ENCODE assay signal across 27 cellular contexts in genomic region chr2:10436711-10437110, GRCh38.
"Had no signal": no experiment of that assay in that cellular context is flagged by ENCODE, and none has a peak within 500 bp of the region (broad histone marks: within the 10 kb centered on the region; RNA-seq: fewer than 3 reads in every experiment).

No MANE protein-coding gene starts in this region.

- H3K4me1 ChIP-seq: colonic mucosa had no signal

- H3K79me2 ChIP-seq: parathyroid adenoma had no signal

- ATAC-seq: left cardiac atrium; left lung; mucosa of descending colon; natural killer cell treated with Interleukin-12 subunit alpha and Interleukin-12 subunit beta and Interleukin-15 and Interleukin-18, amount 100 ng/mL, for 72 hours; stimulated activated memory B cell treated with anti-CD40 and anti-IgM and Interleukin-4, amounts not matched to agents 10 μg/mL and 1 μg/mL and 100 μg/mL, for 72 hours; stimulated activated naive CD8-positive, alpha-beta T cell treated with anti-CD3 and anti-CD28 coated beads, Interleukin-15, Interleukin-2, amounts not matched to agents 100 U/mL and 50 U/mL, for 24 hours had no signal

- H3K27ac ChIP-seq: colonic mucosa, esophagus squamous epithelium, heart right ventricle, left lung, parathyroid adenoma, sigmoid colon, testis, tibial artery had no signal

- H3K9ac ChIP-seq: parathyroid adenoma had no signal

- DNase-seq: colonic mucosa; effector CD8-positive, alpha-beta T cell; erythroblast; esophagus squamous epithelium; foreskin melanocyte; glutamatergic neuron; heart right ventricle; hippocampal formation; left cardiac atrium; left lung; mesenchymal stem cell; naive B cell; sigmoid colon; stimulated activated CD4-positive, alpha-beta T cell treated with anti-CD3 and anti-CD28 coated beads, Interleukin-4, amount 100 ng/mL, for 4 hours; stimulated activated naive CD8-positive, alpha-beta T cell treated with anti-CD3 and anti-CD28 coated beads, Interleukin-15, Interleukin-2, amounts not matched to agents 100 U/mL and 50 U/mL, for 24 hours; substantia nigra; testis; tibial artery had no signal

- H3K4me3 Mint-ChIP-seq: dendritic cell treated with granulocyte-macrophage colony-stimulating factor and Interleukin-4, amounts not matched to agents 40 ng/mL and 50 ng/mL, for 4 days; mesothelial cell of epicardium; naive B cell; natural killer cell treated with Interleukin-12 subunit alpha and Interleukin-12 subunit beta and Interleukin-15 and Interleukin-18, amount 100 ng/mL, for 72 hours; neural crest cell; stimulated activated memory B cell treated with anti-CD40 and anti-IgM and Interleukin-4, amounts not matched to agents 10 μg/mL and 1 μg/mL and 100 μg/mL, for 72 hours; type B pancreatic cell had no signal

- H3K27me3 Mint-ChIP-seq: naive B cell; stimulated activated memory B cell treated with anti-CD40 and anti-IgM and Interleukin-4, amounts not matched to agents 10 μg/mL and 1 μg/mL and 100 μg/mL, for 72 hours had no signal

- H3K4me3 ChIP-seq: colonic mucosa, esophagus squamous epithelium, heart right ventricle, left lung, mucosa of descending colon, sigmoid colon, testis, tibial artery had no signal

- H3K27me3 ChIP-seq: colonic mucosa, sigmoid colon, testis, tibial artery had no signal

- H3K9me3 ChIP-seq: colonic mucosa, esophagus squamous epithelium, heart right ventricle, left lung, mucosa of descending colon, sigmoid colon, testis, tibial artery had no signal

- H3K9me3 Mint-ChIP-seq: dendritic cell treated with granulocyte-macrophage colony-stimulating factor and Interleukin-4, amounts not matched to agents 40 ng/mL and 50 ng/mL, for 4 days; mesothelial cell of epicardium; naive B cell; natural killer cell treated with Interleukin-12 subunit alpha and Interleukin-12 subunit beta and Interleukin-15 and Interleukin-18, amount 100 ng/mL, for 72 hours; neural crest cell; stimulated activated memory B cell treated with anti-CD40 and anti-IgM and Interleukin-4, amounts not matched to agents 10 μg/mL and 1 μg/mL and 100 μg/mL, for 72 hours; type B pancreatic cell had no signal

- H2AFZ ChIP-seq: parathyroid adenoma had no signal

- H3K27ac Mint-ChIP-seq: dendritic cell treated with granulocyte-macrophage colony-stimulating factor and Interleukin-4, amounts not matched to agents 40 ng/mL and 50 ng/mL, for 4 days; mesothelial cell of epicardium; naive B cell; natural killer cell treated with Interleukin-12 subunit alpha and Interleukin-12 subunit beta and Interleukin-15 and Interleukin-18, amount 100 ng/mL, for 72 hours; progenitor cell of endocrine pancreas; type B pancreatic cell had no signal
